In genomic region chr7:19772858-19773337, GRCh38 we compare ENCODE assay signal across 9 cellular contexts. TPM values are rescaled to one million over a fixed set of nuclear protein-coding genes. Genes with fewer than 3 reads are reported as not detected.
DNase-seq lines count a peak whose midpoint lies in the region; ATAC-seq and TF ChIP-seq lines count a peak whose summit lies in the region.
"Had no signal": no experiment of that assay in that cellular context is flagged by ENCODE, and none has a peak within 500 bp of the region (broad histone marks: within the 10 kb centered on the region; RNA-seq: fewer than 3 reads in every experiment).

No MANE protein-coding gene starts in this region.

- H3K4me3 ChIP-seq in astrocyte of the cerebellum (ENCODE audit: low read depth, low read length) (peak overlapping the region; percentile 46), tibial nerve (peak overlapping the region; percentile 5 to 36 (median 14))

- peaks cover 0 to 19% (median 4%) of the 10 kb centered on the region in 4 donors for H3K4me1 ChIP-seq in tibial nerve

- ATAC-seq in activated CD8-positive, alpha-beta T cell treated with anti-CD3 and anti-CD28 coated beads for 36 hours, result no peak
- no peak for ATAC-seq in HG03571 (IDR thresholded peaks at IDR 0.05; ENCODE audit: unreplicated experiment)

- DNase-seq in activated T-cell treated with anti-CD3 and anti-CD28 coated beads, Interleukin-2, amount 50 U/mL, for 24 hours, result no peak
- no peak for DNase-seq in activated T-cell treated with anti-CD3 and anti-CD28 coated beads, Interleukin-2, amount 50 U/mL, for 1 hour
- DNase-seq in astrocyte of the cerebellum (ENCODE audit: low read depth), result peak; percentile 36
- DNase-seq in kidney glomerular epithelial cell (lab: John Stamatoyannopoulos, UW), result peak; percentile 40
- DNase-seq in tibial nerve (ENCODE audit: low spot score in 2 of 2), result no peak
- DNase-seq in NCI-H2107 (lab: John Stamatoyannopoulos, UW), result no peak
- no peak for DNase-seq in activated CD8-positive, alpha-beta T cell treated with anti-CD3 and anti-CD28 coated beads for 36 hours
- DNase-seq: CD4-positive, CD25-positive, alpha-beta regulatory T cell had no signal

- no peaks in the 10 kb centered on the region for H3K36me3 ChIP-seq in tibial nerve

- intact Hi-C loops in activated CD8-positive, alpha-beta T cell treated with anti-CD3 and anti-CD28 coated beads for 36 hours (cut with micrococcal nuclease), result no loop called here

- H3K9me3 Mint-ChIP-seq in activated T-cell treated with anti-CD3 and anti-CD28 coated beads, Interleukin-2, amount 50 U/mL, for 24 hours, result no peaks in the 10 kb centered on the region
- no peaks in the 10 kb centered on the region for H3K9me3 Mint-ChIP-seq in activated CD8-positive, alpha-beta T cell treated with anti-CD3 and anti-CD28 coated beads for 36 hours
- H3K9me3 Mint-ChIP-seq: CD4-positive, CD25-positive, alpha-beta regulatory T cell had no signal

- H3K4me3 Mint-ChIP-seq in activated T-cell treated with anti-CD3 and anti-CD28 coated beads, Interleukin-2, amount 50 U/mL, for 24 hours, result peak overlapping the region; percentile 37
- no peak overlapping the region for H3K4me3 Mint-ChIP-seq in activated CD8-positive, alpha-beta T cell treated with anti-CD3 and anti-CD28 coated beads for 36 hours

- peaks cover 0 to 44% of the 10 kb centered on the region in 2 donors for H3K27me3 ChIP-seq in tibial nerve

- WGBS in tibial nerve, 2 donors, result 1 to 2% methylated on average over 27 of the region's 27 CpGs

- no peak for TF ChIP-seq EP300 in tibial nerve (IDR thresholded peaks at IDR 0.05)

- H3K27ac Mint-ChIP-seq in activated T-cell treated with anti-CD3 and anti-CD28 coated beads, Interleukin-2, amount 50 U/mL, for 24 hours, result no peak overlapping the region
- H3K27ac Mint-ChIP-seq in activated CD8-positive, alpha-beta T cell treated with anti-CD3 and anti-CD28 coated beads for 36 hours, result no peak overlapping the region
- H3K27ac Mint-ChIP-seq: CD4-positive, CD25-positive, alpha-beta regulatory T cell had no signal

- CTCF ChIA-PET in activated CD8-positive, alpha-beta T cell treated with anti-CD3 and anti-CD28 coated beads for 36 hours (lab: Charles Lee), result no interaction called here

- no peaks in the 10 kb centered on the region for H3K36me3 Mint-ChIP-seq in activated T-cell treated with anti-CD3 and anti-CD28 coated beads, Interleukin-2, amount 50 U/mL, for 24 hours (ENCODE audit: low read depth)
- H3K36me3 Mint-ChIP-seq in activated CD8-positive, alpha-beta T cell treated with anti-CD3 and anti-CD28 coated beads for 36 hours (ENCODE audit: low read depth), result no peaks in the 10 kb centered on the region
- H3K36me3 Mint-ChIP-seq: CD4-positive, CD25-positive, alpha-beta regulatory T cell had no signal

- H3K4me1 Mint-ChIP-seq in activated T-cell treated with anti-CD3 and anti-CD28 coated beads, Interleukin-2, amount 50 U/mL, for 24 hours (ENCODE audit: low read depth), result peaks cover 13% of the 10 kb centered on the region
- peaks cover 12% of the 10 kb centered on the region for H3K4me1 Mint-ChIP-seq in activated CD8-positive, alpha-beta T cell treated with anti-CD3 and anti-CD28 coated beads for 36 hours (ENCODE audit: low read depth)

- TF ChIP-seq CTCF in astrocyte of the cerebellum (IDR thresholded peaks at IDR 0.05; ENCODE audit: low read depth, low read length, missing control alignments) (no peak), tibial nerve (IDR thresholded peaks at IDR 0.05) (no peak)
- TF ChIP-seq CTCF in activated CD8-positive, alpha-beta T cell treated with anti-CD3 and anti-CD28 coated beads for 36 hours (IDR thresholded peaks at IDR 0.05), result no peak

- H3K9me3 ChIP-seq in tibial nerve, result no peaks in the 10 kb centered on the region

- peaks cover 47% of the 10 kb centered on the region for H3K27me3 Mint-ChIP-seq in activated T-cell treated with anti-CD3 and anti-CD28 coated beads, Interleukin-2, amount 50 U/mL, for 24 hours
- peaks cover 40% of the 10 kb centered on the region for H3K27me3 Mint-ChIP-seq in activated CD8-positive, alpha-beta T cell treated with anti-CD3 and anti-CD28 coated beads for 36 hours

- H3K27ac ChIP-seq in tibial nerve, result no peak overlapping the region

- TF ChIP-seq POLR2A in tibial nerve (IDR thresholded peaks at IDR 0.05), result no peak

- POLR2A ChIA-PET in activated CD8-positive, alpha-beta T cell treated with anti-CD3 and anti-CD28 coated beads for 36 hours (lab: Charles Lee), result no interaction called here

- in situ Hi-C loops in astrocyte of the cerebellum (cut with HindIII; ENCODE audit: low sequenced_read_pairs), result loop anchor here (25.0 kb wide), 2 partner anchors 539 to 814 kb away; no protein-coding TSS in a partner anchor

RNA-seq across cellular contexts. Expression of gene TMEM196, which starts 0.5 kb away (rescaled TPM):
- not detected for total RNA-seq in tibial nerve
- total RNA-seq in activated CD8-positive, alpha-beta T cell treated with anti-CD3 and anti-CD28 coated beads for 36 hours, result not detected
- total RNA-seq: CD4-positive, CD25-positive, alpha-beta regulatory T cell had no signal

Comparison
In these comparisons a context has a peak if more than half of its experiments do, and no peak if none do; other contexts are left out.
1. DNase-seq: peak in astrocyte of the cerebellum (single experiment) and kidney glomerular epithelial cell (single experiment); none in activated T-cell treated with anti-CD3 and anti-CD28 coated beads, Interleukin-2, amount 50 U/mL, for 24 hours (single experiment), activated T-cell treated with anti-CD3 and anti-CD28 coated beads, Interleukin-2, amount 50 U/mL, for 1 hour (single experiment), tibial nerve (0 of 2), NCI-H2107 (single experiment) and activated CD8-positive, alpha-beta T cell treated with anti-CD3 and anti-CD28 coated beads for 36 hours (single experiment).